In genomic region chr1:34785231-34785874, GRCh38 we compare ENCODE assay signal across 23 cellular contexts. TPM values are rescaled to one million over a fixed set of nuclear protein-coding genes. Genes with fewer than 3 reads are reported as not detected.
DNase-seq lines count a peak whose midpoint lies in the region; ATAC-seq and TF ChIP-seq lines count a peak whose summit lies in the region.
"Had no signal": no experiment of that assay in that cellular context is flagged by ENCODE, and none has a peak within 500 bp of the region (broad histone marks: within the 10 kb centered on the region; RNA-seq: fewer than 3 reads in every experiment).

No MANE protein-coding gene starts in this region.

- H3K36me3 ChIP-seq in mammary epithelial cell (ENCODE audit: insufficient read depth, low read length) (peaks cover 26% of the 10 kb centered on the region), breast epithelium (no peaks in the 10 kb centered on the region), RWPE2 (ENCODE audit: low read depth) (peaks cover 57% of the 10 kb centered on the region), sigmoid colon (no peaks in the 10 kb centered on the region)
- H3K36me3 ChIP-seq: BLaER1 treated with 17β-estradiol and CSF1 and Interleukin-3, amounts not matched to agents 10 nM and 100 nM had no signal

- peaks cover 41% of the 10 kb centered on the region for H3K4me1 ChIP-seq in mammary epithelial cell (ENCODE audit: insufficient read depth, low read length)
- peaks cover 5% of the 10 kb centered on the region in 2 donors for H3K4me1 ChIP-seq in breast epithelium
- H3K4me1 ChIP-seq in RWPE2 (ENCODE audit: insufficient read depth, poor library complexity, severe bottlenecking): peaks cover 8% of the 10 kb centered on the region
- H3K4me1 ChIP-seq in sigmoid colon: peaks cover 0 to 14% (median 12%) of the 10 kb centered on the region in 4 donors

- in situ Hi-C loops in mammary epithelial cell (cut with MboI; ENCODE audit: low sequenced_read_pairs in 2 of 2): no loop called here

- peaks cover 58% of the 10 kb centered on the region for H3K79me2 ChIP-seq in mammary epithelial cell (ENCODE audit: insufficient read depth, low read length)

- no TSS peak for BruUV-seq in mammary epithelial cell (replicated peaks; lab: Mats Ljungman, UMichigan)

- TF ChIP-seq CTCF in mammary epithelial cell (conservative IDR thresholded peaks at IDR 0.05 in 1 of 2, IDR thresholded peaks at IDR 0.05 in 1 of 2; ENCODE audit: extremely low read depth in 1 of 2, insufficient read depth in 1 of 2, low read depth in 1 of 2, low read length in 2 of 2) (no peak), breast epithelium (IDR thresholded peaks at IDR 0.05) (no peak), RWPE2 (IDR thresholded peaks at IDR 0.05; ENCODE audit: poor library complexity, severe bottlenecking) (no peak), sigmoid colon (IDR thresholded peaks at IDR 0.05) (no peak)

- no peak for TF ChIP-seq POLR2A in breast epithelium (IDR thresholded peaks at IDR 0.05)
- TF ChIP-seq POLR2A in sigmoid colon (IDR thresholded peaks at IDR 0.05): no peak

- dilution Hi-C loops in mammary epithelial cell (cut with HindIII; ENCODE audit: low sequenced_read_pairs): no loop called here

- H3K4me2 ChIP-seq in mammary epithelial cell (ENCODE audit: insufficient read depth, low read depth, low read length): peak overlapping the region; percentile 10

- CTCF ChIA-PET in mammary epithelial cell (lab: Charles Lee; ENCODE audit: low non-redundant PET): no interaction called here

- H3K9me3 ChIP-seq in mammary epithelial cell (replicated peaks; ENCODE audit: insufficient read depth, low read length) (no peaks in the 10 kb centered on the region), breast epithelium (no peaks in the 10 kb centered on the region), RWPE2 (ENCODE audit: severe bottlenecking) (no peaks in the 10 kb centered on the region), sigmoid colon (no peaks in the 10 kb centered on the region)

- no peak overlapping the region for H3K9ac ChIP-seq in mammary epithelial cell (ENCODE audit: insufficient read depth, low read length)
- H3K9ac ChIP-seq: BLaER1 treated with 17β-estradiol and CSF1 and Interleukin-3, amounts not matched to agents 10 nM and 100 nM had no signal

- peaks cover 3% of the 10 kb centered on the region for H4K20me1 ChIP-seq in mammary epithelial cell (ENCODE audit: insufficient read depth, low read length)
- H4K20me1 ChIP-seq: BLaER1 treated with 17β-estradiol and CSF1 and Interleukin-3, amounts not matched to agents 10 nM and 100 nM had no signal

- ATAC-seq in RWPE2 (ENCODE audit: low read depth): no peak
- peak; percentile 63 for ATAC-seq in left lobe of liver
- no peak for ATAC-seq in HG03280 (IDR thresholded peaks at IDR 0.05; ENCODE audit: unreplicated experiment)

- intact Hi-C loops in mammary epithelial cell (cut with micrococcal nuclease) (loop anchor here (5.0 kb wide), 1 partner anchor 987 kb away; no protein-coding TSS in a partner anchor), breast epithelium (cut with DNase I; ENCODE audit: low total_unique reads) (no loop called here), sigmoid colon (cut with DNase I) (loop anchor here (5.0 kb wide), 1 partner anchor 82 kb away; no protein-coding TSS in a partner anchor)

- H3K27me3 ChIP-seq in mammary epithelial cell (ENCODE audit: insufficient read depth, low read length) (no peaks in the 10 kb centered on the region), breast epithelium (peaks cover 0 to 18% of the 10 kb centered on the region in 2 donors), RWPE2 (ENCODE audit: insufficient read depth, poor library complexity, severe bottlenecking) (no peaks in the 10 kb centered on the region), sigmoid colon (peaks cover 26 to 40% (median 30%) of the 10 kb centered on the region in 3 donors)

- 79% methylated on average over 21 of the region's 22 CpGs for WGBS in mammary epithelial cell (ENCODE audit: low coverage, missing lambda C conversion rate)
- 85 to 89% methylated on average over 22 of the region's 22 CpGs for WGBS in sigmoid colon, 2 donors

- H2AFZ ChIP-seq in mammary epithelial cell (ENCODE audit: low read depth, low read length): no peak overlapping the region

- H3K4me3 ChIP-seq in mammary epithelial cell (replicated peaks in 1 of 3; ENCODE audit: insufficient read depth in 1 of 3, low read depth in 2 of 3, low read length in 3 of 3): no peak overlapping the region
- H3K4me3 ChIP-seq in breast epithelium: no peak overlapping the region
- no peak overlapping the region for H3K4me3 ChIP-seq in RWPE2 (ENCODE audit: severe bottlenecking)
- H3K4me3 ChIP-seq in sigmoid colon: no peak overlapping the region
- H3K4me3 ChIP-seq: BLaER1 treated with 17β-estradiol and CSF1 and Interleukin-3, amounts not matched to agents 10 nM and 100 nM; SK-N-MC had no signal

- no peak overlapping the region for H3K27ac ChIP-seq in mammary epithelial cell (ENCODE audit: insufficient read depth, low read depth, low read length)
- H3K27ac ChIP-seq in breast epithelium: no peak overlapping the region
- peak overlapping the region; percentile 42 for H3K27ac ChIP-seq in RWPE2 (ENCODE audit: poor library complexity, severe bottlenecking)
- H3K27ac ChIP-seq in sigmoid colon: no peak overlapping the region
- H3K27ac ChIP-seq: BLaER1 treated with 17β-estradiol and CSF1 and Interleukin-3, amounts not matched to agents 10 nM and 100 nM; HL-60; SK-N-MC had no signal

- TF ChIP-seq EP300 in sigmoid colon (IDR thresholded peaks at IDR 0.05): no peak

- DNase-seq in mammary epithelial cell (no peak), breast epithelium (ENCODE audit: low spot score in 2 of 2) (no peak), RWPE2 (ENCODE audit: low spot score) (no peak), left lobe of liver (ENCODE audit: low spot score) (peak; percentile 77), sigmoid colon (peak; percentile 33), NCI-H2107 (lab: John Stamatoyannopoulos, UW) (no peak), NCI-H2196 (lab: John Stamatoyannopoulos, UW; ENCODE audit: unreplicated experiment) (no peak)
- DNase-seq: CD4-positive, alpha-beta T cell; DMS53; GOT3; HCEC 1CT; NCI-H1105; NCI-H1436 treated with DMSO at 0.1 percent for 48 hours; NCI-H187 treated with DMSO at 0.1 percent for 48 hours; NCI-H446 treated with DMSO at 0.1 percent for 48 hours; NCI-H526; NCI-H82; SIG-M5 had no signal

RNA-seq across cellular contexts. Expression of gene GJB3, which starts 4.3 kb away (rescaled TPM):
- total RNA-seq in mammary epithelial cell (100 to 1,000 TPM in 1 of 2 donors, 10 to 100 TPM in 1; 24.8 to 188 TPM), breast epithelium (1 to 10 TPM in 1 of 3 donors, under 1 TPM in 1, not detected in 1; 0.33 to 1.2 TPM), left lobe of liver (0.08 TPM), sigmoid colon (not detected)
- polyA plus RNA-seq in mammary epithelial cell (232 TPM), sigmoid colon (10 to 100 TPM in 1 of 3 donors, 1 to 10 TPM in 2; 1.2 to 11.0 (median 1.8) TPM)
- polyA minus RNA-seq in mammary epithelial cell: 157 TPM
- total RNA-seq: CD4-positive, alpha-beta T cell had no signal

RNA-seq across cellular contexts. Expression of gene GJA4, which starts 7.4 kb away (rescaled TPM):
- total RNA-seq in mammary epithelial cell: not detected
- polyA plus RNA-seq in mammary epithelial cell: 0.07 TPM
- not detected for polyA minus RNA-seq in mammary epithelial cell
- total RNA-seq in breast epithelium: 10 to 100 TPM in 2 of 3 donors, 1 to 10 TPM in 1; 8.9 to 39.3 (median 18.9) TPM
- total RNA-seq in left lobe of liver: 12.5 TPM
- total RNA-seq in sigmoid colon: 10 to 100 TPM in 1 of 4 donors, 1 to 10 TPM in 3; 3.3 to 14.7 (median 7.6) TPM
- polyA plus RNA-seq in sigmoid colon: 1 to 10 TPM in 1 of 3 donors, under 1 TPM in 1, not detected in 1; 0.60 to 8.3 TPM
- total RNA-seq: A172; CD4-positive, alpha-beta T cell had no signal

RNA-seq across cellular contexts. Expression of gene GJB4, which starts 25.8 kb away (rescaled TPM):
- total RNA-seq in mammary epithelial cell (1 to 10 TPM in 1 of 2 donors, under 1 TPM in 1; 0.17 to 1.7 TPM), breast epithelium (under 1 TPM in 1 of 3 donors, not detected in 2; 0.15 TPM), left lobe of liver (not detected), sigmoid colon (not detected)
- polyA plus RNA-seq in mammary epithelial cell (8.5 TPM), sigmoid colon (under 1 TPM in 1 of 3 donors, not detected in 2; 0.39 TPM)
- 5.3 TPM for polyA minus RNA-seq in mammary epithelial cell
- total RNA-seq: A172; CD4-positive, alpha-beta T cell had no signal

RNA-seq across cellular contexts. Expression of gene GJB5, which starts 30.5 kb away (rescaled TPM):
- total RNA-seq in mammary epithelial cell (10 to 100 TPM; 28.2 to 95.5 TPM), breast epithelium (1 to 10 TPM in 1 of 3 donors, under 1 TPM in 1, not detected in 1; 0.73 to 1.3 TPM), left lobe of liver (not detected), sigmoid colon (not detected)
- polyA plus RNA-seq in mammary epithelial cell (268 TPM), sigmoid colon (under 1 TPM in 1 of 3 donors, not detected in 2; 0.69 TPM)
- 166 TPM for polyA minus RNA-seq in mammary epithelial cell
- total RNA-seq: A172; CD4-positive, alpha-beta T cell had no signal

Comparison
In these comparisons a context has a peak if more than half of its experiments do, and no peak if none do; other contexts are left out.
1. RNA of gene GJB3, which starts 4.3 kb away (total RNA-seq): 24.8 to 188 TPM in mammary epithelial cell; 0.33 to 1.2 TPM in breast epithelium, 0.08 TPM in left lobe of liver (single experiment) and not detected in sigmoid colon; every median in the first group is over 10 times any median in the second.
2. DNase-seq: peak in left lobe of liver (single experiment) and sigmoid colon (single experiment); none in mammary epithelial cell (single experiment), breast epithelium (0 of 2), RWPE2 (single experiment), NCI-H2107 (single experiment) and NCI-H2196 (single experiment).